32 cellular contexts compared by ENCODE assay signal in genomic region chr1:248851390-248851789, GRCh38. TPM values are rescaled to one million over a fixed set of nuclear protein-coding genes. Genes with fewer than 3 reads are reported as not detected.
A peak's percentile ranks its signal among the peaks of the same experiment; 100 is the strongest.
DNase-seq lines count a peak whose midpoint lies in the region; ATAC-seq and TF ChIP-seq lines count a peak whose summit lies in the region.
"Had no signal": no experiment of that assay in that cellular context is flagged by ENCODE, and none has a peak within 500 bp of the region (broad histone marks: within the 10 kb centered on the region; RNA-seq: fewer than 3 reads in every experiment).

No MANE protein-coding gene starts in this region.

- H3K27ac Mint-ChIP-seq in Calu3 (ENCODE audit: unreplicated experiment): peak overlapping the region; percentile 12
- H3K27ac Mint-ChIP-seq in activated naive CD8-positive, alpha-beta T cell treated with anti-CD3 and anti-CD28 coated beads, Interleukin-2, amount 50 U/mL, for 24 hours: peak overlapping the region; percentile 31
- H3K27ac Mint-ChIP-seq: activated CD4-positive, alpha-beta memory T cell treated with anti-CD3 and anti-CD28 coated beads, Interleukin-2, amount 10 ng/mL, durations not matched to agents 7 days and 5 days; activated T-cell treated with anti-CD3 and anti-CD28 coated beads, Interleukin-2, amount 50 U/mL, for 24 hours; HFFc6; natural killer cell; T-helper 2 cell treated with Interferon-gamma antibody and Interleukin-4, amounts not matched to agents 5 μg/mL and 100 μg/mL, for 36 hours had no signal

- H3K4ac ChIP-seq in mesenchymal stem cell (ENCODE audit: low read depth in 1 of 2, low read length in 2 of 2): no peak overlapping the region

- no peak overlapping the region for H2BK120ac ChIP-seq in mesenchymal stem cell (ENCODE audit: low read depth, low read length)

- H2BK12ac ChIP-seq in mesenchymal stem cell (ENCODE audit: low read length in 2 of 2): no peak overlapping the region

- H3K27ac ChIP-seq in BLaER1: no peak overlapping the region
- H3K27ac ChIP-seq in mesenchymal stem cell (ENCODE audit: low read length, poor library complexity, severe bottlenecking): no peak overlapping the region
- H3K27ac ChIP-seq: GM23248, PC-9 had no signal

- H3K36me3 ChIP-seq in BLaER1 (peaks cover 98% of the 10 kb centered on the region), mesenchymal stem cell (ENCODE audit: control insufficient read depth in 1 of 2, insufficient read depth in 2 of 2, low read depth in 1 of 2, low read length in 2 of 2) (peaks cover 82 to 83% of the 10 kb centered on the region in 2 experiments)

- H2BK5ac ChIP-seq in mesenchymal stem cell (ENCODE audit: low read depth, low read length, poor library complexity, severe bottlenecking): no peak overlapping the region

- no peak for TF ChIP-seq CTCF in Calu3 (IDR thresholded peaks at IDR 0.05; ENCODE audit: unreplicated experiment)

- intact Hi-C loops in Calu3 (cut with micrococcal nuclease; ENCODE audit: unreplicated experiment): no loop called here

- H3K23ac ChIP-seq in mesenchymal stem cell (ENCODE audit: low read length in 2 of 2): no peak overlapping the region

- ATAC-seq in activated naive CD8-positive, alpha-beta T cell treated with anti-CD3 and anti-CD28 coated beads, Interleukin-2, amount 50 U/mL, for 24 hours: peak; percentile 12
- no peak for ATAC-seq in HG03045 (IDR thresholded peaks at IDR 0.05; ENCODE audit: unreplicated experiment)
- ATAC-seq in HG03280 (IDR thresholded peaks at IDR 0.05; ENCODE audit: unreplicated experiment): no peak
- ATAC-seq: mucosa of descending colon had no signal

- H2AK5ac ChIP-seq in mesenchymal stem cell (ENCODE audit: low read length, severe bottlenecking): no peak overlapping the region

- no peaks in the 10 kb centered on the region for H3K9me3 ChIP-seq in BLaER1
- H3K9me3 ChIP-seq in mesenchymal stem cell (ENCODE audit: control insufficient read depth, low read length): no peaks in the 10 kb centered on the region
- H3K9me3 ChIP-seq: mucosa of descending colon had no signal

- DNase-seq in Calu3: no peak
- DNase-seq in activated naive CD8-positive, alpha-beta T cell treated with anti-CD3 and anti-CD28 coated beads, Interleukin-2, amount 50 U/mL, for 24 hours: no peak
- DNase-seq in mesenchymal stem cell: no peak
- no peak for DNase-seq in NCI-H2081 treated with DMSO at 0.1 percent for 48 hours (lab: John Stamatoyannopoulos, UW)
- no peak for DNase-seq in NCI-H1436 (lab: John Stamatoyannopoulos, UW)
- DNase-seq: activated CD4-positive, alpha-beta memory T cell treated with anti-CD3 and anti-CD28 coated beads, Interleukin-2, amount 10 ng/mL, durations not matched to agents 7 days and 5 days; activated gamma-delta T cell treated with Interleukin-2 at 50 U/mL for 16 hours; activated T-cell treated with anti-CD3 and anti-CD28 coated beads, Interleukin-2, amount 50 U/mL, for 24 hours; dermis blood vessel endothelial cell; DMS79; GF-D8; GM23248; HFFc6; KG1; mucosa of descending colon; natural killer cell; NCI-H1105; NCI-H1930; NCI-H2227 treated with DMSO at 0.1 percent for 48 hours; NCI-H526 treated with DMSO at 0.1 percent for 48 hours; NK-92 treated with Interleukin-12 subunit alpha and Interleukin-12 subunit beta, amount 100 ng/mL, for 24 hours; occipital lobe; PC-9; SHP77 treated with DMSO at 0.1 percent for 48 hours; stimulated activated naive CD4-positive, alpha-beta T cell had no signal

- H3K4me1 Mint-ChIP-seq in Calu3 (ENCODE audit: low read depth, unreplicated experiment): no peaks in the 10 kb centered on the region
- H3K4me1 Mint-ChIP-seq in activated naive CD8-positive, alpha-beta T cell treated with anti-CD3 and anti-CD28 coated beads, Interleukin-2, amount 50 U/mL, for 24 hours: no peaks in the 10 kb centered on the region
- H3K4me1 Mint-ChIP-seq: natural killer cell had no signal

- peak overlapping the region; percentile 25 for H4K8ac ChIP-seq in mesenchymal stem cell (ENCODE audit: low read length)

- no peak overlapping the region for H3K18ac ChIP-seq in mesenchymal stem cell (ENCODE audit: low read depth in 1 of 2, low read length in 2 of 2)

- H3K79me1 ChIP-seq in mesenchymal stem cell (replicated peaks; ENCODE audit: low read length, poor library complexity, severe bottlenecking): peaks cover 52% of the 10 kb centered on the region

- H3K4me1 ChIP-seq in BLaER1 (peaks cover 38% of the 10 kb centered on the region), mesenchymal stem cell (ENCODE audit: control insufficient read depth, insufficient read depth, low read depth, low read length) (no peaks in the 10 kb centered on the region)

- no peaks in the 10 kb centered on the region for H3K9me3 Mint-ChIP-seq in Calu3 (ENCODE audit: low read depth, unreplicated experiment)
- no peaks in the 10 kb centered on the region for H3K9me3 Mint-ChIP-seq in activated naive CD8-positive, alpha-beta T cell treated with anti-CD3 and anti-CD28 coated beads, Interleukin-2, amount 50 U/mL, for 24 hours
- H3K9me3 Mint-ChIP-seq: activated CD4-positive, alpha-beta memory T cell treated with anti-CD3 and anti-CD28 coated beads, Interleukin-2, amount 10 ng/mL, durations not matched to agents 7 days and 5 days; activated T-cell treated with anti-CD3 and anti-CD28 coated beads, Interleukin-2, amount 50 U/mL, for 24 hours; central memory CD8-positive, alpha-beta T cell; HFFc6; natural killer cell; T-helper 2 cell treated with Interferon-gamma antibody and Interleukin-4, amounts not matched to agents 5 μg/mL and 100 μg/mL, for 36 hours had no signal

- BruUV-seq in Calu3 (replicated peaks; lab: Mats Ljungman, UMichigan): no TSS peak

- H3K9ac ChIP-seq in BLaER1 (no peak overlapping the region), mesenchymal stem cell (ENCODE audit: low read length) (no peak overlapping the region)
- H3K9ac ChIP-seq: GM23248 had no signal

- H3K4me3 ChIP-seq in BLaER1 (no peak overlapping the region), mesenchymal stem cell (ENCODE audit: insufficient read depth in 1 of 2, low read depth in 1 of 2, low read length in 2 of 2) (no peak overlapping the region)
- H3K4me3 ChIP-seq: GM23248, lung, mucosa of descending colon, PC-9 had no signal

- no peak overlapping the region for H2AFZ ChIP-seq in mesenchymal stem cell (ENCODE audit: low read depth, low read length)
- H2AFZ ChIP-seq: GM23248, PC-9 had no signal

- no peaks in the 10 kb centered on the region for H3K27me3 Mint-ChIP-seq in Calu3 (ENCODE audit: unreplicated experiment)
- no peaks in the 10 kb centered on the region for H3K27me3 Mint-ChIP-seq in activated naive CD8-positive, alpha-beta T cell treated with anti-CD3 and anti-CD28 coated beads, Interleukin-2, amount 50 U/mL, for 24 hours
- H3K27me3 Mint-ChIP-seq: activated CD4-positive, alpha-beta memory T cell treated with anti-CD3 and anti-CD28 coated beads, Interleukin-2, amount 10 ng/mL, durations not matched to agents 7 days and 5 days; activated T-cell treated with anti-CD3 and anti-CD28 coated beads, Interleukin-2, amount 50 U/mL, for 24 hours; central memory CD8-positive, alpha-beta T cell had no signal

- H4K20me1 ChIP-seq in BLaER1: peaks cover 67% of the 10 kb centered on the region

- H4K91ac ChIP-seq in mesenchymal stem cell (ENCODE audit: low read length): no peak overlapping the region

- H3K4me3 Mint-ChIP-seq in Calu3 (ENCODE audit: low read depth, unreplicated experiment): no peak overlapping the region
- H3K4me3 Mint-ChIP-seq in activated naive CD8-positive, alpha-beta T cell treated with anti-CD3 and anti-CD28 coated beads, Interleukin-2, amount 50 U/mL, for 24 hours: no peak overlapping the region
- H3K4me3 Mint-ChIP-seq: activated CD4-positive, alpha-beta memory T cell treated with anti-CD3 and anti-CD28 coated beads, Interleukin-2, amount 10 ng/mL, durations not matched to agents 7 days and 5 days; activated T-cell treated with anti-CD3 and anti-CD28 coated beads, Interleukin-2, amount 50 U/mL, for 24 hours; CD14-positive monocyte; central memory CD8-positive, alpha-beta T cell; HFFc6; natural killer cell; T-helper 2 cell treated with Interferon-gamma antibody and Interleukin-4, amounts not matched to agents 5 μg/mL and 100 μg/mL, for 36 hours had no signal

- H3K4me2 ChIP-seq in BLaER1: peak overlapping the region; percentile 69; the same call in 1 of the 2 replicates
- no peak overlapping the region for H3K4me2 ChIP-seq in mesenchymal stem cell (ENCODE audit: low read length, poor library complexity, severe bottlenecking)
- H3K4me2 ChIP-seq: PC-9 had no signal

- H3K14ac ChIP-seq in mesenchymal stem cell (ENCODE audit: low read length in 2 of 2): no peak overlapping the region

- CTCF ChIA-PET in Calu3 (lab: Charles Lee): no interaction called here

- no peaks in the 10 kb centered on the region for H3K27me3 ChIP-seq in BLaER1
- no peaks in the 10 kb centered on the region for H3K27me3 ChIP-seq in mesenchymal stem cell (ENCODE audit: control insufficient read depth in 1 of 2, insufficient read depth in 1 of 2, low read length in 2 of 2)

- peaks cover 27% of the 10 kb centered on the region for H3K36me3 Mint-ChIP-seq in Calu3 (ENCODE audit: insufficient read depth, unreplicated experiment)
- peaks cover 38% of the 10 kb centered on the region for H3K36me3 Mint-ChIP-seq in activated naive CD8-positive, alpha-beta T cell treated with anti-CD3 and anti-CD28 coated beads, Interleukin-2, amount 50 U/mL, for 24 hours (ENCODE audit: low read depth)
- H3K36me3 Mint-ChIP-seq: natural killer cell had no signal

- WGBS in mesenchymal stem cell: 100% methylated on average over 1 of the region's 2 CpGs

- H2BK15ac ChIP-seq in mesenchymal stem cell (ENCODE audit: low read depth, poor library complexity, severe bottlenecking): no peak overlapping the region

RNA-seq across cellular contexts. Expression of gene ZNF692, which starts 7.5 kb away (rescaled TPM):
- total RNA-seq in Calu3 (2022): 61.4 and 61.5 TPM in 2 replicates
- 10.4 TPM for polyA plus RNA-seq in mesenchymal stem cell (2013, experiment 1 of 2)
- polyA plus RNA-seq in mesenchymal stem cell (2013, experiment 2 of 2): 10.5 TPM

RNA-seq across cellular contexts. Expression of gene ZNF672, which starts 13.4 kb away (rescaled TPM):
- total RNA-seq in Calu3 (2022): 28.3 and 28.7 TPM in 2 replicates
- 14.5 TPM for polyA plus RNA-seq in mesenchymal stem cell (2013, experiment 1 of 2)
- polyA plus RNA-seq in mesenchymal stem cell (2013, experiment 2 of 2): 14.8 TPM

RNA-seq across cellular contexts. Expression of gene SH3BP5L, which starts 25.7 kb away (rescaled TPM):
- total RNA-seq in Calu3 (2022): 25.3 and 27.1 TPM in 2 replicates
- polyA plus RNA-seq in mesenchymal stem cell (2013, experiment 1 of 2): 9.3 TPM
- polyA plus RNA-seq in mesenchymal stem cell (2013, experiment 2 of 2): 9.7 TPM

RNA-seq across cellular contexts. Expression of gene PGBD2, which starts 54.6 kb away (rescaled TPM):
- 7.3 and 7.8 TPM in 2 replicates for total RNA-seq in Calu3 (2022)
- 1.7 TPM for polyA plus RNA-seq in mesenchymal stem cell (2013, experiment 1 of 2)
- 1.8 TPM for polyA plus RNA-seq in mesenchymal stem cell (2013, experiment 2 of 2)
